In the genomic region with DNA sequence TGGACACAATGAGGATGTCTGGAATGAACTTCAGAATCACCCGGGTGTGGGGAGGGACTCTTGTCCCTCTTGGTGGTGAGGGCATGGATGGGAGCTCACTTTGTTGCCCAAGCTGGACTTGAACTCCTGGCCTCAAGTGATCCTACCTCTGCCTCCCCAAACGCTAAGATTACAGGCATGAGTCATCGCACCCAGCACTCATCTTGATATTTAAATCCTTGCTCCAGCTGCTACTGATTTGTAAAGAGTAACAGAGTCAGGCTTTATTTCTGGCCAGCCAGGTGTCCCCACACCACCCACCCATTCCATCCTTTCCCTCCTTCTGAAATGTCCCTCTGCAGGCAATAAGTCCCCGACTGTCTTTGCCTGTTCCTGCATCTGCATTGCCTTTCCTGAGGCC, we compare ENCODE assay signal across 25 cellular contexts. TPM values are rescaled to one million over a fixed set of nuclear protein-coding genes. Genes with fewer than 3 reads are reported as not detected.
"Had no signal": no experiment of that assay in that cellular context is flagged by ENCODE, and none has a peak within 500 bp of the region (broad histone marks: within the 10 kb centered on the region; RNA-seq: fewer than 3 reads in every experiment).

No MANE protein-coding gene starts in this region.

- H3K4me3 Mint-ChIP-seq: activated CD4-positive, alpha-beta T cell treated with anti-CD3 and anti-CD28 coated beads, Interleukin-2, amount 10 ng/mL, durations not matched to agents 7 days and 5 days; activated naive CD8-positive, alpha-beta T cell treated with anti-CD3 and anti-CD28 coated beads for 36 hours; effector memory CD8-positive, alpha-beta T cell; naive thymus-derived CD8-positive, alpha-beta T cell had no signal

- H3K27me3 ChIP-seq: colonic mucosa, dorsolateral prefrontal cortex, esophagus muscularis mucosa, gastrocnemius medialis had no signal

- H3K4me3 ChIP-seq: colonic mucosa, dorsolateral prefrontal cortex, esophagus muscularis mucosa, gastrocnemius medialis, left ventricle myocardium inferior, smooth muscle cell had no signal

- H3K9me3 Mint-ChIP-seq: activated naive CD8-positive, alpha-beta T cell treated with anti-CD3 and anti-CD28 coated beads for 36 hours; effector memory CD8-positive, alpha-beta T cell; naive thymus-derived CD8-positive, alpha-beta T cell had no signal

- H3K27me3 Mint-ChIP-seq: activated CD4-positive, alpha-beta T cell treated with anti-CD3 and anti-CD28 coated beads, Interleukin-2, amount 10 ng/mL, durations not matched to agents 7 days and 5 days; activated naive CD8-positive, alpha-beta T cell treated with anti-CD3 and anti-CD28 coated beads for 36 hours; effector memory CD8-positive, alpha-beta T cell; naive thymus-derived CD8-positive, alpha-beta T cell had no signal

- H3K27ac Mint-ChIP-seq: activated CD4-positive, alpha-beta T cell treated with anti-CD3 and anti-CD28 coated beads, Interleukin-2, amount 10 ng/mL, durations not matched to agents 7 days and 5 days had no signal

- H3K9me3 ChIP-seq: colonic mucosa, gastrocnemius medialis had no signal

- H3K27ac ChIP-seq: colonic mucosa, dorsolateral prefrontal cortex, esophagus muscularis mucosa, gastrocnemius medialis, left ventricle myocardium inferior, VCaP had no signal

- DNase-seq: activated CD4-positive, alpha-beta T cell treated with anti-CD3 and anti-CD28 coated beads, Interleukin-2, amount 10 ng/mL, durations not matched to agents 7 days and 5 days; activated CD4-positive, CD25-positive, alpha-beta regulatory T cell treated with anti-CD3 and anti-CD28 coated beads, Interleukin-2, amount 50 U/mL, for 72 hours; activated naive CD4-positive, alpha-beta T cell treated with Interleukin-2 at 50 U/mL for 16 hours; activated naive CD8-positive, alpha-beta T cell treated with anti-CD3 and anti-CD28 coated beads for 36 hours; activated T-cell treated with anti-CD3 and anti-CD28 coated beads, Interleukin-2, amount 50 U/mL, for 1 hour; colonic mucosa; dorsolateral prefrontal cortex; effector memory CD8-positive, alpha-beta T cell; hippocampal formation; left ventricle myocardium inferior; naive thymus-derived CD8-positive, alpha-beta T cell; stimulated activated CD4-positive, alpha-beta T cell treated with anti-CD3 and anti-CD28 coated beads, Interleukin-15, amount 100 ng/mL, for 24 hours; stimulated activated CD4-positive, alpha-beta T cell treated with anti-CD3 and anti-CD28 coated beads, Interleukin-2, amount 100 ng/mL, for 48 hours; stimulated activated CD8-positive, alpha-beta memory T cell treated with anti-CD3 and anti-CD28 coated beads, Interleukin-4, amount 100 ng/mL, for 48 hours; stimulated activated naive CD8-positive, alpha-beta T cell treated with anti-CD3 and anti-CD28 coated beads, Interleukin-15, Interleukin-2, amounts not matched to agents 100 U/mL and 50 U/mL, for 24 hours; SW 1271 had no signal

- ATAC-seq: effector memory CD8-positive, alpha-beta T cell; gastrocnemius medialis; naive thymus-derived CD8-positive, alpha-beta T cell; sciatic nerve; stimulated activated naive CD8-positive, alpha-beta T cell treated with anti-CD3 and anti-CD28 coated beads, Interleukin-15, Interleukin-2, amounts not matched to agents 100 U/mL and 50 U/mL, for 24 hours had no signal

RNA-seq across cellular contexts. Expression of gene CFAP73, which starts 30.8 kb away (rescaled TPM):
- total RNA-seq: astrocyte, esophagus muscularis mucosa, gastrocnemius medialis, left ventricle myocardium inferior, lung microvascular endothelial cell, smooth muscle cell, subcutaneous adipose tissue, ureter had no signal
- polyA plus RNA-seq: naive thymus-derived CD8-positive, alpha-beta T cell; smooth muscle cell had no signal

RNA-seq across cellular contexts. Expression of gene RASAL1, which starts 44.8 kb away (rescaled TPM):
- total RNA-seq: gastrocnemius medialis, left ventricle myocardium inferior, lung microvascular endothelial cell, smooth muscle cell, subcutaneous adipose tissue had no signal
- polyA plus RNA-seq: smooth muscle cell had no signal
